1 cellular context compared by ENCODE assay signal in the genomic region with DNA sequence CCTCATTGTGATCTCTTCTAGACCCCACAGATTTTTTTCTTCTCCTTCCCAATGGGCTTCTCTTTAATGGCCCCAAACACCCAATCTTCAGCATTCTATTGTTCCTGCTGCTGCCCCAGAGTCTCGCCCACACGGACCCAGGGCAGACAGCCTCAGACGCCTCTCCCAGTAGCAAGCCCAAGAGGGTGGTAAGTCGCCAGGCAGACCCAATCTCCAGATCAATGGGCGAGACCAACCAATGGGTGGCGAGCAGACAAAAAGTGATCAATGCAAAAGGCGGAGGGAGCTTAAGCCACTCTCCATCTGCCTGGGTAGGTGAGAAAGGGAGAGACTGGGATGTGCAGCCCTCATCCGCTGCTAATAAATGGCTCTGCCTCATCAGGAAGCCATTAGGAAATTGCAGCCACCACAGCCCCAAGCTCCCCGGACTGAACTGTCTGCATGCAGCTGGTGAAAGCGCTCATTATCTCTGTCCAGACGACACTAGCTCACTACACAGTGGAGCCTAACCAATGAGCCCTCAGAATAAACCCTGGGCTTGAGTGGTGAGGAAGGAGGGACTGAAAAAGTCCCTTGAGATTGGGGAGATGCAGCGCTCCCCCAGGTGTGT.
TF ChIP-seq lines count a peak whose summit lies in the region.

No MANE protein-coding gene starts in this region.

TF ChIP-seq in SK-N-SH, 30 proteins besides CTCF, POLR2A, EP300 and RAD21 (continued from another document):
- TF ChIP-seq YY1 (IDR thresholded peaks at IDR 0.05; ENCODE audit: low read depth) (no peak), TCF12 (IDR thresholded peaks at IDR 0.05) (no peak), NRF1 (IDR thresholded peaks at IDR 0.05; ENCODE audit: low read depth, low read length) (no peak), FOSL2 (IDR thresholded peaks at IDR 0.05; ENCODE audit: borderline replicate concordance, low read depth) (no peak), EZH2phosphoT487 (IDR thresholded peaks at IDR 0.05; ENCODE audit: borderline replicate concordance, low read depth) (no peak)
- TF ChIP-seq, protein P1, sequence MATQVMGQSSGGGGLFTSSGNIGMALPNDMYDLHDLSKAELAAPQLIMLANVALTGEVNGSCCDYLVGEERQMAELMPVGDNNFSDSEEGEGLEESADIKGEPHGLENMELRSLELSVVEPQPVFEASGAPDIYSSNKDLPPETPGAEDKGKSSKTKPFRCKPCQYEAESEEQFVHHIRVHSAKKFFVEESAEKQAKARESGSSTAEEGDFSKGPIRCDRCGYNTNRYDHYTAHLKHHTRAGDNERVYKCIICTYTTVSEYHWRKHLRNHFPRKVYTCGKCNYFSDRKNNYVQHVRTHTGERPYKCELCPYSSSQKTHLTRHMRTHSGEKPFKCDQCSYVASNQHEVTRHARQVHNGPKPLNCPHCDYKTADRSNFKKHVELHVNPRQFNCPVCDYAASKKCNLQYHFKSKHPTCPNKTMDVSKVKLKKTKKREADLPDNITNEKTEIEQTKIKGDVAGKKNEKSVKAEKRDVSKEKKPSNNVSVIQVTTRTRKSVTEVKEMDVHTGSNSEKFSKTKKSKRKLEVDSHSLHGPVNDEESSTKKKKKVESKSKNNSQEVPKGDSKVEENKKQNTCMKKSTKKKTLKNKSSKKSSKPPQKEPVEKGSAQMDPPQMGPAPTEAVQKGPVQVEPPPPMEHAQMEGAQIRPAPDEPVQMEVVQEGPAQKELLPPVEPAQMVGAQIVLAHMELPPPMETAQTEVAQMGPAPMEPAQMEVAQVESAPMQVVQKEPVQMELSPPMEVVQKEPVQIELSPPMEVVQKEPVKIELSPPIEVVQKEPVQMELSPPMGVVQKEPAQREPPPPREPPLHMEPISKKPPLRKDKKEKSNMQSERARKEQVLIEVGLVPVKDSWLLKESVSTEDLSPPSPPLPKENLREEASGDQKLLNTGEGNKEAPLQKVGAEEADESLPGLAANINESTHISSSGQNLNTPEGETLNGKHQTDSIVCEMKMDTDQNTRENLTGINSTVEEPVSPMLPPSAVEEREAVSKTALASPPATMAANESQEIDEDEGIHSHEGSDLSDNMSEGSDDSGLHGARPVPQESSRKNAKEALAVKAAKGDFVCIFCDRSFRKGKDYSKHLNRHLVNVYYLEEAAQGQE (IDR thresholded peaks at IDR 0.05; ENCODE audit: low read depth, low read length), result no peak
